Comparison of ENCODE assay signal across 9 cellular contexts in genomic region chr6:28673800-28674671, GRCh38.
DNase-seq lines count a peak whose midpoint lies in the region; ATAC-seq and TF ChIP-seq lines count a peak whose summit lies in the region.
"Had no signal": no experiment of that assay in that cellular context is flagged by ENCODE, and none has a peak within 500 bp of the region (broad histone marks: within the 10 kb centered on the region; RNA-seq: fewer than 3 reads in every experiment).

No MANE protein-coding gene starts in this region.

- H3K36me3 ChIP-seq in hepatocyte (replicated peaks; ENCODE audit: insufficient read depth, low read depth): no peaks in the 10 kb centered on the region

- H4K20me1 ChIP-seq in hepatocyte (ENCODE audit: insufficient read depth, poor library complexity, severe bottlenecking): no peaks in the 10 kb centered on the region

- H3K9me3 ChIP-seq in hepatocyte (ENCODE audit: low read depth): no peaks in the 10 kb centered on the region

- POLR2A ChIA-PET in AG04449 (lab: Yijun Ruan, JAX): no interaction called here

- H3K27me3 ChIP-seq in hepatocyte: peaks cover 8% of the 10 kb centered on the region

- in situ Hi-C loops in GM13977 (cut with MboI; ENCODE audit: low pct_unique_long_range_greater_than_20kb, low sequenced_read_pairs, unreplicated experiment): no loop called here

- H3K9me2 ChIP-seq in hepatocyte (replicated peaks; ENCODE audit: insufficient read depth): no peaks in the 10 kb centered on the region

- peaks cover 34% of the 10 kb centered on the region for H3K27me3 Mint-ChIP-seq in activated T-helper 1 cell treated with anti-CD3 and anti-CD28 coated beads, Interleukin-12 subunit alpha, Interleukin-12 subunit beta, Interleukin-2, Interleukin-4 antibody, amounts not matched to agents 30 ng/mL and 10 ng/mL and 1 ng/mL, durations not matched to agents 14 hours and 24 hours and 36 hours (ENCODE audit: insufficient read depth)

- no peak for ATAC-seq in GM18505 (IDR thresholded peaks at IDR 0.05; ENCODE audit: unreplicated experiment)
- ATAC-seq in GM21367 (IDR thresholded peaks at IDR 0.05; ENCODE audit: unreplicated experiment): no peak

- TF ChIP-seq CTCF in AG04449 (IDR thresholded peaks at IDR 0.05; ENCODE audit: insufficient read depth, low read length, missing control alignments) (no peak), GM13977 (IDR thresholded peaks at IDR 0.05; ENCODE audit: extremely low read depth, insufficient read depth, missing control alignments) (no peak), hepatocyte (IDR thresholded peaks at IDR 0.05; ENCODE audit: poor library complexity) (no peak)

- 3% methylated on average over 44 of the region's 44 CpGs for WGBS in hepatocyte (ENCODE audit: low lambda C conversion rate, missing lambda C conversion rate)

- intact Hi-C loops in activated T-helper 1 cell treated with anti-CD3 and anti-CD28 coated beads, Interleukin-12 subunit alpha, Interleukin-12 subunit beta, Interleukin-2, Interleukin-4 antibody, amounts not matched to agents 30 ng/mL and 10 ng/mL and 1 ng/mL, durations not matched to agents 14 hours and 24 hours and 36 hours (cut with micrococcal nuclease): loop anchor here (1.0 kb wide), 1 partner anchor 16 kb away; no protein-coding TSS in a partner anchor

- H3K27ac Mint-ChIP-seq in activated T-helper 1 cell treated with anti-CD3 and anti-CD28 coated beads, Interleukin-12 subunit alpha, Interleukin-12 subunit beta, Interleukin-2, Interleukin-4 antibody, amounts not matched to agents 30 ng/mL and 10 ng/mL and 1 ng/mL, durations not matched to agents 14 hours and 24 hours and 36 hours: peak overlapping the region; percentile 64

- peak overlapping the region; percentile 49 for H3K4me3 ChIP-seq in AG04449 (ENCODE audit: low read depth, low read length)
- peak overlapping the region; percentile 44 for H3K4me3 ChIP-seq in hepatocyte

- H2AFZ ChIP-seq in hepatocyte: peak overlapping the region; percentile 58

- H3K4me2 ChIP-seq in hepatocyte: peak overlapping the region; percentile 83

- H3K27ac ChIP-seq in hepatocyte: peak overlapping the region; percentile 14
- H3K27ac ChIP-seq: skin epidermis had no signal

- DNase-seq in AG04449 (ENCODE audit: low read depth, low spot score): peak; percentile 16
- DNase-seq in GM13977 (ENCODE audit: low spot score): peak; percentile 65
- peak; percentile 40 for DNase-seq in NCI-H526 treated with DMSO at 0.1 percent for 48 hours (lab: John Stamatoyannopoulos, UW)
- DNase-seq in activated T-helper 1 cell treated with anti-CD3 and anti-CD28 coated beads, Interleukin-12 subunit alpha, Interleukin-12 subunit beta, Interleukin-2, Interleukin-4 antibody, amounts not matched to agents 30 ng/mL and 10 ng/mL and 1 ng/mL, durations not matched to agents 14 hours and 24 hours and 36 hours (ENCODE audit: low spot score): no peak
- DNase-seq in hepatocyte (ENCODE audit: low spot score): peak; percentile 82
- DNase-seq in stimulated activated CD4-positive, alpha-beta T cell treated with anti-CD3 and anti-CD28 coated beads, Interleukin-15, amount 100 ng/mL, for 24 hours: peak; percentile 81

- peaks cover 4% of the 10 kb centered on the region for H3K36me3 Mint-ChIP-seq in activated T-helper 1 cell treated with anti-CD3 and anti-CD28 coated beads, Interleukin-12 subunit alpha, Interleukin-12 subunit beta, Interleukin-2, Interleukin-4 antibody, amounts not matched to agents 30 ng/mL and 10 ng/mL and 1 ng/mL, durations not matched to agents 14 hours and 24 hours and 36 hours (ENCODE audit: low read depth)

- H3K4me1 Mint-ChIP-seq in activated T-helper 1 cell treated with anti-CD3 and anti-CD28 coated beads, Interleukin-12 subunit alpha, Interleukin-12 subunit beta, Interleukin-2, Interleukin-4 antibody, amounts not matched to agents 30 ng/mL and 10 ng/mL and 1 ng/mL, durations not matched to agents 14 hours and 24 hours and 36 hours (ENCODE audit: low read depth): peaks cover 11% of the 10 kb centered on the region

- TF ChIP-seq POLR2A in GM18505 (IDR thresholded peaks at IDR 0.05; ENCODE audit: borderline replicate concordance, extremely low read depth, insufficient read depth, insufficient read length): no peak

- CTCF ChIA-PET in AG04449 (lab: Yijun Ruan, JAX): interaction anchor here (0.8 to 1.4 kb wide), 4 partner anchors 9 to 279 kb away, joined by 3 to 5 read pairs (median 4); no protein-coding TSS in a partner anchor

- peak overlapping the region; percentile 85 for H3K4me3 Mint-ChIP-seq in activated T-helper 1 cell treated with anti-CD3 and anti-CD28 coated beads, Interleukin-12 subunit alpha, Interleukin-12 subunit beta, Interleukin-2, Interleukin-4 antibody, amounts not matched to agents 30 ng/mL and 10 ng/mL and 1 ng/mL, durations not matched to agents 14 hours and 24 hours and 36 hours

- H3K4me1 ChIP-seq in hepatocyte (ENCODE audit: insufficient read depth): peaks cover 4% of the 10 kb centered on the region

- H3K79me2 ChIP-seq in hepatocyte: no peaks in the 10 kb centered on the region

- no peaks in the 10 kb centered on the region for H3K9me3 Mint-ChIP-seq in activated T-helper 1 cell treated with anti-CD3 and anti-CD28 coated beads, Interleukin-12 subunit alpha, Interleukin-12 subunit beta, Interleukin-2, Interleukin-4 antibody, amounts not matched to agents 30 ng/mL and 10 ng/mL and 1 ng/mL, durations not matched to agents 14 hours and 24 hours and 36 hours
